26 cellular contexts compared by ENCODE assay signal in the genomic region with DNA sequence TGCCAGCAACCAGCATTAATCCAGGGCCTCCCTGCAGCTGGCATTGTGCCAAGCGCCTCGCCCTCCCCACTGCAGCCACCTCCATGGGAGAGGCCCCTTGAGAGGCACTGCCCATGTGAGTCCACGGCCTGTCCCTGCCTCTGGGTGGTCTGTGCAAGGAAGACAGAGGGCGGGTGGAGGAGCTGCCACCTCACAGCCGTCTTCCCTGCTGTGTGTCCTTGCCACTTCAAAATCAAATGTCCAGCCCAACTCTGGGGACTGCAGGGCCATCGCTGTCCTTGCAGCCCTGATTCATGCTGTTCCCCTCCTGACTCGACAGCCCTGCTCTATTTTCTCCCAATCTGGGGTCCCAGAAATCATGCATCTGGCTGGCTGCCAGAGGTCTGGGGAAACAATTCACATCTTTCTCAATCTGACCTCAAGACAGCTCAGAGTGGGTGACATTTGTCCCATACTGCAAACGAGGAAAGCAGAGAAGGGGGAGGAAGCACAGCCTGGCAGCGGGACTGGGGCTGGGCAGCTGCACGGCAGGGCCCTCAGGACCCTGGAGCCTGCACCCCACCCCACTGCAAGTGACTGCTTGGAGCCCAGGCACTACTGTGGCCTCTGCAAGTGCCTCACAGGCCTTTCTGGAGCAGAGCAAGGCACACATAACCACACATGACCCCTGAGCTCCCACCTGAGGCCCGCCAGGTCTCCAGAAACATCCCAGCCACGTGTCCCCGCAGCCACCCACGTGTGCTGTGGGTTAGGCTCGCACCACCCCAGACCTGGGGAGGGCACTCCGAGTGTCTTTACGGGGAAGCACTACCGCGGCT. TPM values are rescaled to one million over a fixed set of nuclear protein-coding genes. Genes with fewer than 3 reads are reported as not detected.
DNase-seq lines count a peak whose midpoint lies in the region; ATAC-seq and TF ChIP-seq lines count a peak whose summit lies in the region.
"Had no signal": no experiment of that assay in that cellular context is flagged by ENCODE, and none has a peak within 500 bp of the region (broad histone marks: within the 10 kb centered on the region; RNA-seq: fewer than 3 reads in every experiment).

No MANE protein-coding gene starts in this region.

- no peaks in the 10 kb centered on the region for H3K27me3 ChIP-seq in neuronal stem cell (ENCODE audit: control insufficient read depth in 3 of 3, insufficient read depth in 3 of 3, low read depth in 1 of 3, low read length in 3 of 3)
- H3K27me3 ChIP-seq: ascending aorta; BLaER1 treated with 17β-estradiol and CSF1 and Interleukin-3, amounts not matched to agents 10 nM and 100 nM; foreskin keratinocyte had no signal

- H2AFZ ChIP-seq in neuronal stem cell (ENCODE audit: low read length): no peak overlapping the region
- H2AFZ ChIP-seq: GM23248 had no signal

- no peak overlapping the region for H3K9ac ChIP-seq in neuronal stem cell (ENCODE audit: low read depth, low read length, poor library complexity)
- H3K9ac ChIP-seq: BLaER1 treated with 17β-estradiol and CSF1 and Interleukin-3, amounts not matched to agents 10 nM and 100 nM; GM23248 had no signal

- H3K27ac ChIP-seq in RWPE1 (peak overlapping the region; percentile 34), neuronal stem cell (replicated peaks; ENCODE audit: low read length) (no peak overlapping the region)
- H3K27ac ChIP-seq: ascending aorta; BLaER1 treated with 17β-estradiol and CSF1 and Interleukin-3, amounts not matched to agents 10 nM and 100 nM; epithelial cell of prostate; foreskin keratinocyte; GM23248 had no signal

- POLR2A ChIA-PET in RWPE1 (lab: Yijun Ruan, JAX; ENCODE audit: low non-redundant PET): no interaction called here

- peaks cover 0 to 2% (median 0%) of the 10 kb centered on the region in 7 donors for H3K9me3 Mint-ChIP-seq in CD14-positive monocyte
- H3K9me3 Mint-ChIP-seq: activated naive CD4-positive, alpha-beta T cell treated with anti-CD3 and anti-CD28 coated beads, Interleukin-2, amount 10 ng/mL, durations not matched to agents 7 days and 5 days; type B pancreatic cell had no signal

- H2BK5ac ChIP-seq in neuronal stem cell (ENCODE audit: low read length): peak overlapping the region; percentile 29

- H3K4me2 ChIP-seq in neuronal stem cell (ENCODE audit: insufficient read depth, low read length, poor library complexity, severe bottlenecking): no peak overlapping the region
- H3K4me2 ChIP-seq: BLaER1 treated with 17β-estradiol and CSF1 and Interleukin-3, amounts not matched to agents 10 nM and 100 nM had no signal

- H3K4me3 ChIP-seq in fibroblast of the aortic adventitia (ENCODE audit: low read depth, low read length) (no peak overlapping the region), neuronal stem cell (ENCODE audit: low read length in 2 of 2) (no peak overlapping the region)
- H3K4me3 ChIP-seq: ascending aorta; BLaER1 treated with 17β-estradiol and CSF1 and Interleukin-3, amounts not matched to agents 10 nM and 100 nM; GM23248 had no signal

- no peak overlapping the region for H4K8ac ChIP-seq in neuronal stem cell (ENCODE audit: low read depth, low read length)

- no peak overlapping the region for H2AK5ac ChIP-seq in neuronal stem cell (ENCODE audit: low read depth, low read length)

- no peak overlapping the region for H2BK12ac ChIP-seq in neuronal stem cell (ENCODE audit: low read length)

- H4K91ac ChIP-seq in neuronal stem cell (ENCODE audit: low read depth, low read length, poor library complexity): no peak overlapping the region

- WGBS in neuronal stem cell (ENCODE audit: extremely low coverage in 2 of 2, insufficient read length in 2 of 2, insufficient replicate concordance in 1 of 2), 2 donors: no CpG with 5 or more reads among the region's 19 CpGs

- H3K4me3 Mint-ChIP-seq in CD14-positive monocyte: no peak overlapping the region
- H3K4me3 Mint-ChIP-seq: activated CD4-positive, alpha-beta T cell treated with anti-CD3 and anti-CD28 coated beads for 36 hours; activated naive CD4-positive, alpha-beta T cell treated with anti-CD3 and anti-CD28 coated beads, Interleukin-2, amount 10 ng/mL, durations not matched to agents 7 days and 5 days; activated T-cell treated with anti-CD3 and anti-CD28 coated beads, Interleukin-2, amount 50 U/mL, for 4 hours; type B pancreatic cell had no signal

- H3K4me1 ChIP-seq in neuronal stem cell (ENCODE audit: control insufficient read depth in 2 of 2, insufficient read depth in 1 of 2, low read depth in 1 of 2, low read length in 2 of 2): no peaks in the 10 kb centered on the region
- H3K4me1 ChIP-seq: ascending aorta, foreskin keratinocyte had no signal

- peaks cover 18% of the 10 kb centered on the region for H3K4me1 Mint-ChIP-seq in CD14-positive monocyte
- H3K4me1 Mint-ChIP-seq: activated CD4-positive, alpha-beta T cell treated with anti-CD3 and anti-CD28 coated beads for 36 hours; activated naive CD4-positive, alpha-beta T cell treated with anti-CD3 and anti-CD28 coated beads, Interleukin-2, amount 10 ng/mL, durations not matched to agents 7 days and 5 days had no signal

- H2BK120ac ChIP-seq in neuronal stem cell (ENCODE audit: low read depth, low read length): no peak overlapping the region

- CTCF ChIA-PET in RWPE1 (lab: Yijun Ruan, JAX): interaction anchor here (0.6 to 0.7 kb wide), 2 partner anchors 14 to 68 kb away, joined by 3 read pairs; no protein-coding TSS in a partner anchor

- H2BK15ac ChIP-seq in neuronal stem cell (ENCODE audit: low read length): no peak overlapping the region

- H3K27me3 Mint-ChIP-seq in CD14-positive monocyte (ENCODE audit: low read depth in 3 of 3): peaks cover 0 to 2% (median 2%) of the 10 kb centered on the region in 3 donors
- H3K27me3 Mint-ChIP-seq: activated CD4-positive, alpha-beta T cell treated with anti-CD3 and anti-CD28 coated beads for 36 hours; activated naive CD4-positive, alpha-beta T cell treated with anti-CD3 and anti-CD28 coated beads, Interleukin-2, amount 10 ng/mL, durations not matched to agents 7 days and 5 days; type B pancreatic cell had no signal

- peaks cover 63 to 98% of the 10 kb centered on the region in 2 donors for H3K36me3 ChIP-seq in neuronal stem cell (replicated peaks in 1 of 2; ENCODE audit: control insufficient read depth in 2 of 2, insufficient read depth in 2 of 2, low read length in 2 of 2)

- intact Hi-C loops in CD14-positive monocyte (cut with micrococcal nuclease): no loop called here

- peak overlapping the region in 4 of 7 donors; percentile 25 to 69 (median 52) for H3K27ac Mint-ChIP-seq in CD14-positive monocyte
- H3K27ac Mint-ChIP-seq: activated CD4-positive, alpha-beta T cell treated with anti-CD3 and anti-CD28 coated beads for 36 hours; activated naive CD4-positive, alpha-beta T cell treated with anti-CD3 and anti-CD28 coated beads, Interleukin-2, amount 10 ng/mL, durations not matched to agents 7 days and 5 days; type B pancreatic cell had no signal

- ATAC-seq in HG03159 (IDR thresholded peaks at IDR 0.05; ENCODE audit: unreplicated experiment): no peak
- ATAC-seq: activated CD4-positive, alpha-beta T cell treated with anti-CD3 and anti-CD28 coated beads for 36 hours; activated T-cell treated with anti-CD3 and anti-CD28 coated beads, Interleukin-2, amount 50 U/mL, for 4 hours; foreskin keratinocyte had no signal

- H3K18ac ChIP-seq in neuronal stem cell (ENCODE audit: low read length): peak overlapping the region; percentile 13

- DNase-seq in CD14-positive monocyte (ENCODE audit: low spot score) (no peak), RWPE1 (ENCODE audit: low spot score) (no peak), fibroblast of the aortic adventitia (ENCODE audit: low read depth) (peak; percentile 13), neuronal stem cell (ENCODE audit: low spot score) (no peak), MV-4-11 (lab: John Stamatoyannopoulos, UW) (no peak), foreskin melanocyte (no peak), NCI-H69 (lab: John Stamatoyannopoulos, UW) (no peak)
- DNase-seq: activated CD4-positive, alpha-beta T cell treated with anti-CD3 and anti-CD28 coated beads for 36 hours; activated naive CD4-positive, alpha-beta T cell treated with anti-CD3 and anti-CD28 coated beads, Interleukin-2, amount 10 ng/mL, durations not matched to agents 7 days and 5 days; activated T-cell treated with anti-CD3 and anti-CD28 coated beads, Interleukin-2, amount 50 U/mL, for 4 hours; cerebellar nuclear complex; foreskin keratinocyte; GM23248; hippocampal formation; KBM-7; mammary epithelial cell; NCI-H1694; NCI-H82; nucleus accumbens; SIG-M5; stimulated activated CD4-positive, alpha-beta T cell treated with anti-CD3 and anti-CD28 coated beads, Interleukin-15, amount 100 ng/mL, for 24 hours had no signal

- TF ChIP-seq CTCF in CD14-positive monocyte (IDR thresholded peaks at IDR 0.05): no peak
- TF ChIP-seq CTCF in RWPE1 (conservative IDR thresholded peaks at IDR 0.05; ENCODE audit: low read depth): no peak
- TF ChIP-seq CTCF in fibroblast of the aortic adventitia (IDR thresholded peaks at IDR 0.05; ENCODE audit: insufficient read depth, low read length): no peak

- no peaks in the 10 kb centered on the region for H3K9me3 ChIP-seq in neuronal stem cell (replicated peaks in 1 of 2; ENCODE audit: control insufficient read depth in 2 of 2, insufficient read depth in 1 of 2, low read depth in 1 of 2, low read length in 2 of 2)

- H3K36me3 Mint-ChIP-seq in CD14-positive monocyte: peaks cover 76 to 95% of the 10 kb centered on the region in 2 donors

- peaks cover 6% of the 10 kb centered on the region for H3K79me1 ChIP-seq in neuronal stem cell (ENCODE audit: low read depth, low read length)

- no peak overlapping the region for H3K23ac ChIP-seq in neuronal stem cell (ENCODE audit: low read depth, low read length, poor library complexity)

- H3K14ac ChIP-seq in neuronal stem cell (ENCODE audit: low read length): no peak overlapping the region

- no peak overlapping the region for H3K4ac ChIP-seq in neuronal stem cell (ENCODE audit: low read length)

RNA-seq across cellular contexts. Expression of gene BRD3OS, which starts 15.8 kb away (rescaled TPM):
- polyA plus RNA-seq in CD14-positive monocyte: 1 to 10 TPM; 6.6 to 6.8 TPM
- total RNA-seq in fibroblast of the aortic adventitia (ENCODE audit: low replicate concordance): 11.5 and 26.2 TPM in 2 replicates
- 33.0 TPM for polyA plus RNA-seq in neuronal stem cell (2013, experiment 1 of 2)
- polyA plus RNA-seq in neuronal stem cell (2013, experiment 2 of 2): 33.5 TPM

RNA-seq across cellular contexts. Expression of gene BRD3, which starts 26.8 kb away (rescaled TPM):
- 10 to 100 TPM; 16.4 to 18.2 TPM for polyA plus RNA-seq in CD14-positive monocyte
- total RNA-seq in fibroblast of the aortic adventitia (ENCODE audit: low replicate concordance): 7.4 and 7.5 TPM in 2 replicates
- 47.9 TPM for polyA plus RNA-seq in neuronal stem cell (2013, experiment 1 of 2)
- 50.2 TPM for polyA plus RNA-seq in neuronal stem cell (2013, experiment 2 of 2)

RNA-seq across cellular contexts. Expression of gene VAV2, which starts 48.9 kb away (rescaled TPM):
- 1 to 10 TPM; 2.3 TPM for polyA plus RNA-seq in CD14-positive monocyte
- 3.5 and 10.9 TPM in 2 replicates for total RNA-seq in fibroblast of the aortic adventitia (ENCODE audit: low replicate concordance)
- polyA plus RNA-seq in neuronal stem cell (2013, experiment 1 of 2): 18.5 TPM
- polyA plus RNA-seq in neuronal stem cell (2013, experiment 2 of 2): 18.8 TPM
